Comparison of ENCODE assay signal across 9 cellular contexts in the genomic region with DNA sequence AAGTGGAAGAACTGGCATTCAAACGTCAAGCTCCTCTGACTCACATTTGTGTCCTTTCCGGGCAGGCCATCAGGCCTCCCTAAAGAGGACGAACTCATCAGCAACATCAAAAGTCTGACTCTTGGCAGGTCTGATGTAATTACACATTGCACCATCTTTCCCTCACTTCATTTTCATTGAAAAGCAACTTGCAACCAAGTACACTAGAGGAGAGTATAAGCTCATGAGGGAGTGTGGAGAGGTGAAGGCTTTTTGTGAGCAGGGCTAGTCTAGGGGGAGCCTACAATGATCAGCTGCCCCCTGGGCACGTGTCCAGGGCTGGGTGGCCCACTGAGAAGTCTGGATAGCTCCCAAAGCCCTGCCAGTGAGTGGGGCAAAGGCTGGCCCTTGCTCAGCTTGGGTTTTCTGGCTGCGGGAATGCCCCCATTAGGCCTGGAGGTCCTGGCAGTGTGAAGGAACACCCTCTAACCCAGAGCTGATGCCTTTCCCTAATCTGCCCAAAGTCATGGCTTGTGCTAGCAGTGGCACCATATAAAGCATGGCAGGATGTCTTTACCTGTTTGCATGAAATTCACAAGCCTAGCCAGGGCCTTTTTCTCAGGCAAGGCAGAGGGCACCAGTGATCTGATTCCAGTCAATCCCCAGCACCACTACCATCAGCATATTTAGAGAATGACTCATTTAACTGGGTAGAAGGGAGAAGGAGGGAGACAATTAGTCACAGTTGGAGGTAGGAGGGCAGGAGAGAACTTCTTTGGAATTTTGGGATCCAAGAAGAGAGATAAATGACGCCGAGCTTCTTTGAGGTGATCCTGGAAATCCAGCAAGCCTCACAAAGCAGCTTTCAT. TPM values are rescaled to one million over a fixed set of nuclear protein-coding genes. Genes with fewer than 3 reads are reported as not detected.
DNase-seq lines count a peak whose midpoint lies in the region; TF ChIP-seq lines count a peak whose summit lies in the region.
"Had no signal": no experiment of that assay in that cellular context is flagged by ENCODE, and none has a peak within 500 bp of the region (broad histone marks: within the 10 kb centered on the region; RNA-seq: fewer than 3 reads in every experiment).

No MANE protein-coding gene starts in this region.

- no peak overlapping the region for H3K4me3 Mint-ChIP-seq in CD8-positive, alpha-beta memory T cell

- H3K27me3 Mint-ChIP-seq in CD8-positive, alpha-beta memory T cell: no peaks in the 10 kb centered on the region

- CTCF ChIA-PET in HEK293T (lab: Yijun Ruan, JAX): interaction anchor here (0.7 to 2.0 kb wide), 5 partner anchors 9 to 331 kb away, joined by 3 to 7 read pairs (median 6); no protein-coding TSS in a partner anchor
- CTCF ChIA-PET in CD8-positive, alpha-beta memory T cell (lab: Charles Lee): interaction anchor here (1.0 kb wide), 2 partner anchors 10 to 27 kb away, joined by 3 read pairs; no protein-coding TSS in a partner anchor

- H3K27ac ChIP-seq in epithelial cell of prostate: peak overlapping the region; percentile 90
- no peak overlapping the region for H3K27ac ChIP-seq in CD8-positive, alpha-beta memory T cell (ENCODE audit: low read depth, low read length)

- H3K36me3 Mint-ChIP-seq in CD8-positive, alpha-beta memory T cell: no peaks in the 10 kb centered on the region

- peaks cover 7% of the 10 kb centered on the region for H3K4me1 ChIP-seq in NT2/D1 (ENCODE audit: insufficient read depth, insufficient read length)
- no peaks in the 10 kb centered on the region for H3K4me1 ChIP-seq in CD8-positive, alpha-beta memory T cell (ENCODE audit: insufficient read depth, low read length)

- H3K27me3 ChIP-seq in NT2/D1 (ENCODE audit: insufficient read depth, insufficient read length): no peaks in the 10 kb centered on the region
- no peaks in the 10 kb centered on the region for H3K27me3 ChIP-seq in CD8-positive, alpha-beta memory T cell (ENCODE audit: insufficient read depth, low read length, poor library complexity, severe bottlenecking)

- no peaks in the 10 kb centered on the region for H3K9me3 ChIP-seq in NT2/D1 (ENCODE audit: insufficient read depth, low read length)
- H3K9me3 ChIP-seq in CD8-positive, alpha-beta memory T cell (ENCODE audit: low read length): no peaks in the 10 kb centered on the region
- H3K9me3 ChIP-seq: heart left ventricle had no signal

- no peaks in the 10 kb centered on the region for H3K4me1 Mint-ChIP-seq in CD8-positive, alpha-beta memory T cell

- DNase-seq in ELF-1 (ENCODE audit: low read depth, low spot score) (peak; percentile 65), NT2/D1 (ENCODE audit: low read depth, low spot score) (peak; percentile 77), epithelial cell of prostate (ENCODE audit: low read depth, low spot score) (peak; percentile 46), myocyte (ENCODE audit: low read depth) (peak; percentile 60), HEK293T (ENCODE audit: extremely low spot score) (no peak), NCI-H2196 treated with DMSO at 0.1 percent for 48 hours (lab: John Stamatoyannopoulos, UW; ENCODE audit: unreplicated experiment) (no peak)
- DNase-seq in CD8-positive, alpha-beta memory T cell: no peak
- no peak for DNase-seq in stimulated activated CD8-positive, alpha-beta memory T cell treated with anti-CD3 and anti-CD28 coated beads, Interleukin-4, amount 100 ng/mL, for 48 hours

- no peak overlapping the region for H3K27ac Mint-ChIP-seq in CD8-positive, alpha-beta memory T cell

- POLR2A ChIA-PET in HEK293T (lab: Yijun Ruan, JAX): no interaction called here
- POLR2A ChIA-PET in CD8-positive, alpha-beta memory T cell (lab: Charles Lee): no interaction called here

- peak overlapping the region; percentile 22 for H3K9ac ChIP-seq in NT2/D1 (ENCODE audit: insufficient read length, low read depth)

- H3K36me3 ChIP-seq in NT2/D1 (ENCODE audit: insufficient read depth, insufficient read length, low read length): no peaks in the 10 kb centered on the region
- no peaks in the 10 kb centered on the region for H3K36me3 ChIP-seq in CD8-positive, alpha-beta memory T cell (ENCODE audit: insufficient read depth, low read length)
- H3K36me3 ChIP-seq: heart left ventricle had no signal

- no peak overlapping the region for H3K4me3 ChIP-seq in NT2/D1 (ENCODE audit: insufficient read length, low read depth)
- H3K4me3 ChIP-seq in CD8-positive, alpha-beta memory T cell (ENCODE audit: low read length): no peak overlapping the region
- H3K4me3 ChIP-seq: heart left ventricle had no signal

- H3K9me3 Mint-ChIP-seq in CD8-positive, alpha-beta memory T cell: no peaks in the 10 kb centered on the region

TF ChIP-seq in HEK293T, 16 proteins besides CTCF, POLR2A, EP300 and RAD21:
- TF ChIP-seq SP1 (IDR thresholded peaks at IDR 0.05) (no peak), BHLHE40 (IDR thresholded peaks at IDR 0.05; ENCODE audit: borderline replicate concordance) (no peak), FOXM1 (IDR thresholded peaks at IDR 0.05; ENCODE audit: borderline replicate concordance) (no peak), NFRKB (IDR thresholded peaks at IDR 0.05) (no peak), FOXA1 (IDR thresholded peaks at IDR 0.05) (no peak), LEF1 (IDR thresholded peaks at IDR 0.05; ENCODE audit: borderline replicate concordance) (no peak), HDGF (IDR thresholded peaks at IDR 0.05; ENCODE audit: borderline replicate concordance) (no peak), ELF4 (IDR thresholded peaks at IDR 0.05) (no peak), ZNF384 (IDR thresholded peaks at IDR 0.05) (no peak), TARDBP (IDR thresholded peaks at IDR 0.05) (no peak), L3MBTL2 (conservative IDR thresholded peaks at IDR 0.05) (no peak), SUZ12 (IDR thresholded peaks at IDR 0.05) (no peak), FOXK2 (IDR thresholded peaks at IDR 0.05) (no peak), ARNT (IDR thresholded peaks at IDR 0.05) (no peak)
TF ChIP-seq in HEK293T: peak in this region for 0.

RNA-seq across cellular contexts. Expression of a gene that starts 8.5 kb away (rescaled TPM):
- total RNA-seq in myocyte: not detected in 2 replicates
- not detected for polyA plus RNA-seq in myocyte (2012)
- not detected for total RNA-seq in CD8-positive, alpha-beta memory T cell
- polyA plus RNA-seq in CD8-positive, alpha-beta memory T cell: not detected

RNA-seq across cellular contexts. Expression of a gene that starts 49.3 kb away (rescaled TPM):
- not detected in 2 replicates for total RNA-seq in myocyte
- not detected for polyA plus RNA-seq in myocyte (2012)
- total RNA-seq in CD8-positive, alpha-beta memory T cell: 1 to 10 TPM; 3.5 to 5.0 TPM
- polyA plus RNA-seq in CD8-positive, alpha-beta memory T cell: 0.63 TPM

Comparison
In these comparisons a context has a peak if more than half of its experiments do, and no peak if none do; other contexts are left out.
1. DNase-seq: peak in ELF-1 (single experiment), NT2/D1 (single experiment), epithelial cell of prostate (single experiment) and myocyte (single experiment); none in HEK293T (single experiment), CD8-positive, alpha-beta memory T cell (0 of 5), stimulated activated CD8-positive, alpha-beta memory T cell treated with anti-CD3 and anti-CD28 coated beads, Interleukin-4, amount 100 ng/mL, for 48 hours (single experiment) and NCI-H2196 treated with DMSO at 0.1 percent for 48 hours (single experiment).